In genomic region chr11:95067828-95068244, GRCh38 we compare ENCODE assay signal across 8 cellular contexts. TPM values are rescaled to one million over a fixed set of nuclear protein-coding genes. Genes with fewer than 3 reads are reported as not detected.
DNase-seq lines count a peak whose midpoint lies in the region; TF ChIP-seq lines count a peak whose summit lies in the region.

No MANE protein-coding gene starts in this region.

- 2 to 4% methylated on average over 10 to 14 of the region's 17 CpGs for WGBS in mesodermal cell (ENCODE audit: insufficient coverage in 2 of 2), 2 experiments

- peak overlapping the region; percentile 72 to 94 for H3K9ac ChIP-seq in colonic mucosa (ENCODE audit: low read depth in 2 of 2, low read length in 2 of 2)

- intact Hi-C loops in colonic mucosa (cut with DNase I): loop anchor here (10.0 kb wide), 1 partner anchor 647 kb away; no protein-coding TSS in a partner anchor

- no peak for TF ChIP-seq CTCF in colonic mucosa (IDR thresholded peaks at IDR 0.05)

- H3K4me3 ChIP-seq in colonic mucosa (peak overlapping the region; percentile 79), mesodermal cell (ENCODE audit: extremely low read depth, insufficient read depth, low read length, poor library complexity, severe bottlenecking) (peak overlapping the region; percentile 79)

- H3K4me1 ChIP-seq in colonic mucosa (peaks cover 10% of the 10 kb centered on the region), mesodermal cell (ENCODE audit: control insufficient read depth, insufficient read depth, low read length, poor library complexity, severe bottlenecking) (peaks cover 5% of the 10 kb centered on the region)

- H3K9me3 ChIP-seq in colonic mucosa (no peaks in the 10 kb centered on the region), mesodermal cell (ENCODE audit: control insufficient read depth, low read length) (no peaks in the 10 kb centered on the region)

- H3K27me3 ChIP-seq in colonic mucosa: no peaks in the 10 kb centered on the region

- H3K36me3 ChIP-seq in colonic mucosa: no peaks in the 10 kb centered on the region
- no peaks in the 10 kb centered on the region for H3K36me3 ChIP-seq in mesodermal cell (ENCODE audit: control insufficient read depth, insufficient read depth, low read length)

- H3K27ac ChIP-seq in colonic mucosa: peak overlapping the region; percentile 98
- peak overlapping the region; percentile 75 for H3K27ac ChIP-seq in mesodermal cell (ENCODE audit: low read depth, low read length, severe bottlenecking)

- DNase-seq in NCI-H748 treated with DMSO at 0.1 percent for 48 hours (lab: John Stamatoyannopoulos, UW): peak; percentile 39
- DNase-seq in NCI-H748 (lab: John Stamatoyannopoulos, UW; ENCODE audit: unreplicated experiment): no peak
- peak; percentile 61 for DNase-seq in RKO (ENCODE audit: low spot score)
- DNase-seq in colonic mucosa: peak; percentile 65
- peak; percentile 61 for DNase-seq in ureter (ENCODE audit: low spot score)
- no peak for DNase-seq in HT-29 (ENCODE audit: low spot score)
- no peak for DNase-seq in kidney tubule cell (ENCODE audit: low spot score)

RNA-seq across cellular contexts. Expression of gene SRSF8, which starts 1.1 kb away (rescaled TPM):
- total RNA-seq in colonic mucosa: 10 to 100 TPM; 39.4 to 43.4 TPM
- 57.7 TPM for polyA plus RNA-seq in mesodermal cell (2013, experiment 1 of 2)
- polyA plus RNA-seq in mesodermal cell (2013, experiment 2 of 2): 53.6 TPM
- total RNA-seq in ureter: 58.0 TPM
- total RNA-seq in HT-29 (2014; rRNA removed; shearing (Covaris generic)): 20.2 and 22.4 TPM in 2 replicates

RNA-seq across cellular contexts. Expression of gene KDM4F, which starts 18.6 kb away (rescaled TPM):
- total RNA-seq in colonic mucosa (not detected), ureter (not detected)
- not detected for polyA plus RNA-seq in mesodermal cell (2013, experiment 1 of 2)
- polyA plus RNA-seq in mesodermal cell (2013, experiment 2 of 2): not detected
- not detected in 2 replicates for total RNA-seq in HT-29 (2014; rRNA removed; shearing (Covaris generic))

RNA-seq across cellular contexts. Expression of gene ENDOD1, which starts 21.8 kb away (rescaled TPM):
- total RNA-seq in colonic mucosa: 10 to 100 TPM; 68.1 to 71.8 TPM
- polyA plus RNA-seq in mesodermal cell (2013, experiment 1 of 2): 45.7 TPM
- 47.6 TPM for polyA plus RNA-seq in mesodermal cell (2013, experiment 2 of 2)
- total RNA-seq in ureter: 36.7 TPM
- total RNA-seq in HT-29 (2014; rRNA removed; shearing (Covaris generic)): 33.7 and 37.0 TPM in 2 replicates

RNA-seq across cellular contexts. Expression of gene KDM4E, which starts 42.8 kb away (rescaled TPM):
- total RNA-seq in colonic mucosa: not detected
- not detected for polyA plus RNA-seq in mesodermal cell (2013, experiment 1 of 2)
- polyA plus RNA-seq in mesodermal cell (2013, experiment 2 of 2): not detected
- not detected for total RNA-seq in ureter
- not detected in 2 replicates for total RNA-seq in HT-29 (2014; rRNA removed; shearing (Covaris generic))

Comparison
In these comparisons a context has a peak if more than half of its experiments do, and no peak if none do; other contexts are left out.
1. DNase-seq: peak in NCI-H748 treated with DMSO at 0.1 percent for 48 hours (single experiment), RKO (single experiment), colonic mucosa (single experiment) and ureter (single experiment); none in NCI-H748 (single experiment), HT-29 (single experiment) and kidney tubule cell (single experiment).